ENCODE assay signal across 29 cellular contexts in the genomic region with DNA sequence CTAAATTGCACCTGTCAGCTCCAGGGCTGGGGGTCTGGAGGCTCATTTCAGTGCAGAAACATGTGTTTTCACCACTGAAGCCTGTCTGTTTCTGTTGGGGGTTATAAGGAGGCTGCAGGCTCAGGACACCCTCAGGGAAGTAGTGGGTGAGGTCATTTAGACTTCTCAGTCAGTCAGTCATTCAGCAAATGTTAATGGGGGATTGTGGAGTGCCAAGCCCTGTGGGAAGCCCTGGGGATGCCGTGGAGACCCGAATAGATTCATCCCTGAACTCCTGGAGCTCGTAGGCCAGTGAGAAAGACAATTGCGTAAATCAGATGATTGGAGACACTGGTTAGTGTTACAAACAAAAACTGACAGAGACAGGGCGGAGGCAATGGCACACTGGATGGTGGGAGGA. TPM values are rescaled to one million over a fixed set of nuclear protein-coding genes. Genes with fewer than 3 reads are reported as not detected.
"Had no signal": no experiment of that assay in that cellular context is flagged by ENCODE, and none has a peak within 500 bp of the region (broad histone marks: within the 10 kb centered on the region; RNA-seq: fewer than 3 reads in every experiment).

No MANE protein-coding gene starts in this region.

- H3K4me3 ChIP-seq: SJSA1 had no signal

- H3K27me3 Mint-ChIP-seq: activated B cell treated with CpG ODN at 0.5 μM for 24 hours; activated CD4-positive, alpha-beta T cell treated with anti-CD3 and anti-CD28 coated beads, Interleukin-2, amount 10 ng/mL, durations not matched to agents 24 days and 14 days; activated CD8-positive, alpha-beta memory T cell treated with anti-CD3 and anti-CD28 coated beads, Interleukin-2, amount 10 ng/mL, durations not matched to agents 7 days and 5 days; activated naive CD8-positive, alpha-beta T cell treated with anti-CD3 and anti-CD28 coated beads, Interleukin-2, amount 50 U/mL, for 24 hours; central memory CD8-positive, alpha-beta T cell had no signal

- H3K36me3 Mint-ChIP-seq: activated CD8-positive, alpha-beta memory T cell treated with anti-CD3 and anti-CD28 coated beads, Interleukin-2, amount 10 ng/mL, durations not matched to agents 7 days and 5 days; activated naive CD4-positive, alpha-beta T cell treated with anti-CD3 and anti-CD28 coated beads, Interleukin-2, amount 50 U/mL, for 72 hours had no signal

- H3K9me3 Mint-ChIP-seq: activated B cell treated with CpG ODN at 0.5 μM for 24 hours; activated naive CD4-positive, alpha-beta T cell treated with anti-CD3 and anti-CD28 coated beads, Interleukin-2, amount 50 U/mL, for 72 hours; activated T-cell treated with anti-CD3 and anti-CD28 coated beads, Interleukin-2, amount 50 U/mL, for 4 hours; brain; central memory CD8-positive, alpha-beta T cell; T-helper 1 cell treated with Interleukin-12 subunit alpha and Interleukin-12 subunit beta and Interleukin-4 antibody, amounts not matched to agents 30 μg/mL and 1 μg/mL, for 36 hours had no signal

- H3K4me1 Mint-ChIP-seq: activated B cell treated with CpG ODN at 0.5 μM for 24 hours; activated CD4-positive, alpha-beta T cell treated with anti-CD3 and anti-CD28 coated beads, Interleukin-2, amount 10 ng/mL, durations not matched to agents 24 days and 14 days; activated CD8-positive, alpha-beta memory T cell treated with anti-CD3 and anti-CD28 coated beads, Interleukin-2, amount 10 ng/mL, durations not matched to agents 7 days and 5 days; activated naive CD8-positive, alpha-beta T cell treated with anti-CD3 and anti-CD28 coated beads, Interleukin-2, amount 50 U/mL, for 24 hours had no signal

- ATAC-seq: activated CD8-positive, alpha-beta memory T cell treated with anti-CD3 and anti-CD28 coated beads, Interleukin-2, amount 10 ng/mL, durations not matched to agents 7 days and 5 days; activated naive CD4-positive, alpha-beta T cell treated with anti-CD3 and anti-CD28 coated beads, Interleukin-2, amount 50 U/mL, for 72 hours; activated naive CD8-positive, alpha-beta T cell treated with anti-CD3 and anti-CD28 coated beads, Interleukin-2, amount 50 U/mL, for 24 hours; activated T-cell treated with anti-CD3 and anti-CD28 coated beads, Interleukin-2, amount 50 U/mL, for 4 hours; SK-N-SH treated with all-trans-retinoic acid at 6 μM for 48 hours had no signal

- H3K27ac Mint-ChIP-seq: activated B cell treated with CpG ODN at 0.5 μM for 24 hours; activated CD4-positive, alpha-beta T cell treated with anti-CD3 and anti-CD28 coated beads, Interleukin-2, amount 10 ng/mL, durations not matched to agents 24 days and 14 days; activated CD8-positive, alpha-beta memory T cell treated with anti-CD3 and anti-CD28 coated beads, Interleukin-2, amount 10 ng/mL, durations not matched to agents 7 days and 5 days; activated naive CD4-positive, alpha-beta T cell treated with anti-CD3 and anti-CD28 coated beads, Interleukin-2, amount 50 U/mL, for 72 hours; activated naive CD8-positive, alpha-beta T cell treated with anti-CD3 and anti-CD28 coated beads, Interleukin-2, amount 50 U/mL, for 24 hours; T-helper 1 cell treated with Interleukin-12 subunit alpha and Interleukin-12 subunit beta and Interleukin-4 antibody, amounts not matched to agents 30 μg/mL and 1 μg/mL, for 36 hours had no signal

- H3K27me3 ChIP-seq: SJSA1 had no signal

- DNase-seq: activated B cell treated with CpG ODN at 0.5 μM for 24 hours; activated CD4-positive, alpha-beta T cell treated with anti-CD3 and anti-CD28 coated beads for 1 hour; activated CD4-positive, alpha-beta T cell treated with anti-CD3 and anti-CD28 coated beads, Interleukin-2, amount 10 ng/mL, durations not matched to agents 24 days and 14 days; activated CD4-positive, alpha-beta T cell treated with anti-CD3 and anti-CD28 coated beads, Interleukin-2, amount 50 U/mL, for 48 hours; activated CD8-positive, alpha-beta memory T cell treated with anti-CD3 and anti-CD28 coated beads, Interleukin-2, amount 10 ng/mL, durations not matched to agents 7 days and 5 days; activated effector memory CD4-positive, alpha-beta T cell treated with anti-CD3 and anti-CD28 coated beads, Interleukin-2, amount 50 U/mL, for 16 hours; activated naive CD4-positive, alpha-beta T cell treated with Interleukin-2 at 50 U/mL for 16 hours; activated naive CD8-positive, alpha-beta T cell treated with anti-CD3 and anti-CD28 coated beads, Interleukin-2, amount 50 U/mL, for 24 hours; activated T-cell treated with anti-CD3 and anti-CD28 coated beads, Interleukin-2, amount 50 U/mL, for 4 hours; amygdala; Karpas-422; MM.1S; NCI-H1105 treated with DMSO at 0.1 percent for 48 hours; NCI-H1436 treated with DMSO at 0.1 percent for 48 hours; NCI-H187 treated with DMSO at 0.1 percent for 48 hours; NCI-H2081 treated with DMSO at 0.1 percent for 48 hours; NCI-H226; NCI-H526; NCI-H82; OCI-M1; SHP77; T-helper 9 cell had no signal

- H3K9me3 ChIP-seq: SJSA1 had no signal

- H3K4me3 Mint-ChIP-seq: activated B cell treated with CpG ODN at 0.5 μM for 24 hours; activated CD4-positive, alpha-beta T cell treated with anti-CD3 and anti-CD28 coated beads, Interleukin-2, amount 10 ng/mL, durations not matched to agents 24 days and 14 days; activated CD8-positive, alpha-beta memory T cell treated with anti-CD3 and anti-CD28 coated beads, Interleukin-2, amount 10 ng/mL, durations not matched to agents 7 days and 5 days; activated naive CD8-positive, alpha-beta T cell treated with anti-CD3 and anti-CD28 coated beads, Interleukin-2, amount 50 U/mL, for 24 hours; activated T-cell treated with anti-CD3 and anti-CD28 coated beads, Interleukin-2, amount 50 U/mL, for 4 hours; brain; central memory CD8-positive, alpha-beta T cell; T-helper 1 cell treated with Interleukin-12 subunit alpha and Interleukin-12 subunit beta and Interleukin-4 antibody, amounts not matched to agents 30 μg/mL and 1 μg/mL, for 36 hours had no signal

- H3K27ac ChIP-seq: SJSA1 had no signal

- H3K4me1 ChIP-seq: SJSA1 had no signal

- H3K36me3 ChIP-seq: SJSA1 had no signal

RNA-seq across cellular contexts. Expression of a gene that starts 31.0 kb away (rescaled TPM):
- total RNA-seq: activated B cell treated with CpG ODN at 0.5 μM for 24 hours; activated CD4-positive, alpha-beta T cell treated with anti-CD3 and anti-CD28 coated beads, Interleukin-2, amount 10 ng/mL, durations not matched to agents 24 days and 14 days; activated CD8-positive, alpha-beta memory T cell treated with anti-CD3 and anti-CD28 coated beads, Interleukin-2, amount 10 ng/mL, durations not matched to agents 7 days and 5 days; activated naive CD4-positive, alpha-beta T cell treated with anti-CD3 and anti-CD28 coated beads, Interleukin-2, amount 50 U/mL, for 72 hours; activated T-cell treated with anti-CD3 and anti-CD28 coated beads, Interleukin-2, amount 50 U/mL, for 4 hours; astrocyte; SJSA1 had no signal
